8 cellular contexts compared by ENCODE assay signal in the genomic region with DNA sequence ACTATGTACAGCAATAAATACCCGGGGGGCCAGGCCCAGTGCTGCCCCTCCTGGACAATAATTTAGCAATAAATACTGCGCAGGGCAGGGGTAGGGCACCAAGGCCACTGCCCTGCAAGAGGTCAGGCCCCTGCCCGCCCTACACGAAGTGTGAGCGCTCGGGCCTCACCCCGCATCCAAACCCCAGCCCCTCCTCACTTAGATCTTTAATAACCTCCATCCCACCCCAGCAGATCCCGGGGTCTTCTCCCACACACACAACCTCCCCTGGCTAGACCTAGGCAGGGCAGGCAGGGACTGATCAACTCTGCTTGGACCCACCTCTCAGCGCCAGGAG. TPM values are rescaled to one million over a fixed set of nuclear protein-coding genes. Genes with fewer than 3 reads are reported as not detected.
DNase-seq lines count a peak whose midpoint lies in the region; ATAC-seq and TF ChIP-seq lines count a peak whose summit lies in the region.
"Not testable (repeated sequence)": the region's sequence is repeated elsewhere in the genome, so short reads cannot be mapped to it uniquely, and the experiment has no call there.

No MANE protein-coding gene starts in this region.

- H3K4me1 Mint-ChIP-seq in chondrocyte (ENCODE audit: low read depth), result peaks cover 37% of the 10 kb centered on the region

- peak overlapping the region; percentile 84 for H3K27ac Mint-ChIP-seq in chondrocyte (ENCODE audit: unreplicated experiment)

- ATAC-seq in GM18907 (IDR thresholded peaks at IDR 0.05; ENCODE audit: unreplicated experiment) (peak; percentile 8), HG02763 (IDR thresholded peaks at IDR 0.05; ENCODE audit: unreplicated experiment) (peak; percentile 4), upper lobe of right lung (peak; percentile 1)
- peak; percentile 11 to 12 for ATAC-seq in activated CD4-positive, CD25-positive, alpha-beta regulatory T cell treated with anti-CD3 and anti-CD28 coated beads, Interleukin-2, amount 50 U/mL, for 24 hours

- H3K27ac ChIP-seq in HUES64 (ENCODE audit: low read depth, low read length); iPS-20b (ENCODE audit: low read length): not testable (repeated sequence)
- H3K27ac ChIP-seq in parathyroid adenoma (peak overlapping the region; percentile 6), upper lobe of right lung (peak overlapping the region; percentile 28)

- not testable (repeated sequence) for H3K27me3 Mint-ChIP-seq in chondrocyte (ENCODE audit: low read depth)

- WGBS in HUES64, result 42% methylated on average over 9 of the region's 9 CpGs

- H3K4me3 ChIP-seq in HUES64 (ENCODE audit: low read length) (peak overlapping the region; percentile 87), iPS-20b (ENCODE audit: low read length) (peak overlapping the region; percentile 42; the same call in 1 of the 2 replicates), parathyroid adenoma (ENCODE audit: low read depth, low read length) (peak overlapping the region; percentile 59), upper lobe of right lung (peak overlapping the region; percentile 77)

- peak; percentile 53 for TF ChIP-seq CTCF in chondrocyte (IDR thresholded peaks at IDR 0.05)
- not testable (repeated sequence) for TF ChIP-seq CTCF in parathyroid adenoma (IDR thresholded peaks at IDR 0.05); upper lobe of right lung (IDR thresholded peaks at IDR 0.05)

- DNase-seq in chondrocyte (ENCODE audit: low spot score); upper lobe of right lung: not testable (repeated sequence)

- H2AFZ ChIP-seq in parathyroid adenoma, result not testable (repeated sequence)

- not testable (repeated sequence) for H3K9me3 ChIP-seq in HUES64 (ENCODE audit: insufficient read depth, low read depth, low read length); iPS-20b (ENCODE audit: insufficient read depth, low read depth, low read length); parathyroid adenoma (ENCODE audit: control insufficient read depth, low read length); upper lobe of right lung

- intact Hi-C loops in upper lobe of right lung (cut with DNase I), result not testable (repeated sequence)

- H3K9ac ChIP-seq in HUES64 (ENCODE audit: low read depth, low read length); iPS-20b (ENCODE audit: low read depth, low read length); parathyroid adenoma: not testable (repeated sequence)

- peak overlapping the region; percentile 77 for H3K4me3 Mint-ChIP-seq in chondrocyte (ENCODE audit: unreplicated experiment)

- peaks cover 13% of the 10 kb centered on the region for H3K36me3 Mint-ChIP-seq in chondrocyte (ENCODE audit: low read depth)

- peak overlapping the region; percentile 67 for H3K4me2 ChIP-seq in parathyroid adenoma (ENCODE audit: low read length)

- not testable (repeated sequence) for H3K4me1 ChIP-seq in HUES64 (ENCODE audit: insufficient read depth, low read length); iPS-20b (ENCODE audit: insufficient read depth, low read length)
- peaks cover 16% of the 10 kb centered on the region for H3K4me1 ChIP-seq in parathyroid adenoma
- peaks cover 21% of the 10 kb centered on the region for H3K4me1 ChIP-seq in upper lobe of right lung

- H3K36me3 ChIP-seq in HUES64 (ENCODE audit: insufficient read depth, low read length), result peaks cover 66% of the 10 kb centered on the region
- peaks cover 62% of the 10 kb centered on the region for H3K36me3 ChIP-seq in iPS-20b (ENCODE audit: insufficient read depth, low read depth, low read length)
- H3K36me3 ChIP-seq in parathyroid adenoma (ENCODE audit: control insufficient read depth, insufficient read depth, low read length), result not testable (repeated sequence)
- H3K36me3 ChIP-seq in upper lobe of right lung, result peaks cover 36% of the 10 kb centered on the region

- H3K27me3 ChIP-seq in HUES64 (ENCODE audit: insufficient read depth, low read length); iPS-20b (ENCODE audit: insufficient read depth, low read length); parathyroid adenoma (ENCODE audit: control insufficient read depth, insufficient read depth, low read length); upper lobe of right lung: not testable (repeated sequence)

- H3K79me2 ChIP-seq in parathyroid adenoma, result peaks cover 65% of the 10 kb centered on the region

- H3K9me3 Mint-ChIP-seq in chondrocyte (ENCODE audit: low read depth), result not testable (repeated sequence)

RNA-seq across cellular contexts. Expression of a gene that starts 0.3 kb away (rescaled TPM):
- polyA plus RNA-seq in HUES64 (2013, experiment 1 of 2), result 12.9 TPM
- polyA plus RNA-seq in HUES64 (2013, experiment 2 of 2), result 10.5 TPM
- 14.5 to 16.0 TPM (median 15.8 TPM) in 3 replicates for total RNA-seq in chondrocyte
- total RNA-seq in upper lobe of right lung, result 27.5 TPM

RNA-seq across cellular contexts. Expression of a gene that starts 7.1 kb away (rescaled TPM):
- 37.6 TPM for polyA plus RNA-seq in HUES64 (2013, experiment 1 of 2)
- polyA plus RNA-seq in HUES64 (2013, experiment 2 of 2), result 35.9 TPM
- total RNA-seq in chondrocyte (28.5 to 32.5 TPM (median 28.8 TPM) in 3 replicates), upper lobe of right lung (46.1 TPM)

RNA-seq across cellular contexts. Expression of a gene that starts 9.2 kb away (rescaled TPM):
- polyA plus RNA-seq in HUES64 (2013, experiment 1 of 2), result 14.7 TPM
- polyA plus RNA-seq in HUES64 (2013, experiment 2 of 2), result 16.4 TPM
- 28.3 to 38.1 TPM (median 37.8 TPM) in 3 replicates for total RNA-seq in chondrocyte
- 35.9 TPM for total RNA-seq in upper lobe of right lung

RNA-seq across cellular contexts. Expression of a gene that starts 16.3 kb away (rescaled TPM):
- 0.75 TPM for polyA plus RNA-seq in HUES64 (2013, experiment 1 of 2)
- 0.44 TPM for polyA plus RNA-seq in HUES64 (2013, experiment 2 of 2)
- total RNA-seq in chondrocyte (0.48 to 1.3 TPM (median 1.3 TPM) in 3 replicates), upper lobe of right lung (0.55 TPM)

RNA-seq across cellular contexts. Expression of a gene that starts 18.8 kb away (rescaled TPM):
- polyA plus RNA-seq in HUES64 (2013, experiment 1 of 2), result 87.7 TPM
- polyA plus RNA-seq in HUES64 (2013, experiment 2 of 2), result 88.3 TPM
- total RNA-seq in chondrocyte (154 to 235 TPM (median 224 TPM) in 3 replicates), upper lobe of right lung (19.0 TPM)
